Comparison of ENCODE assay signal across 21 cellular contexts in genomic region chr1:24996456-24996855, GRCh38.
A peak's percentile ranks its signal among the peaks of the same experiment; 100 is the strongest.
DNase-seq lines count a peak whose midpoint lies in the region; ATAC-seq and TF ChIP-seq lines count a peak whose summit lies in the region.
"Had no signal": no experiment of that assay in that cellular context is flagged by ENCODE, and none has a peak within 500 bp of the region (broad histone marks: within the 10 kb centered on the region; RNA-seq: fewer than 3 reads in every experiment).

No MANE protein-coding gene starts in this region.

- no peaks in the 10 kb centered on the region for H3K27me3 Mint-ChIP-seq in activated T-cell treated with anti-CD3 and anti-CD28 coated beads, Interleukin-2, amount 50 U/mL, for 72 hours (ENCODE audit: low read depth)
- H3K27me3 Mint-ChIP-seq in central memory CD8-positive, alpha-beta T cell = no peaks in the 10 kb centered on the region

- peaks cover 8% of the 10 kb centered on the region for H3F3A ChIP-seq in Loucy (ENCODE audit: low read depth)
- H3F3A ChIP-seq in GM23248 (ENCODE audit: insufficient read depth) = no peaks in the 10 kb centered on the region

- no peak for DNase-seq in activated T-cell treated with anti-CD3 and anti-CD28 coated beads, Interleukin-2, amount 50 U/mL, for 72 hours
- DNase-seq in activated T-cell treated with anti-CD3 and anti-CD28 coated beads, Interleukin-2, amount 50 U/mL, for 1 hour = no peak
- DNase-seq in central memory CD8-positive, alpha-beta T cell (ENCODE audit: low spot score in 2 of 2) = no peak
- no peak for DNase-seq in stimulated activated effector memory CD8-positive, alpha-beta T cell treated with anti-CD3 and anti-CD28 coated beads, Interleukin-12 subunit alpha, Interleukin-12 subunit beta, amount 100 ng/mL, for 72 hours (ENCODE audit: low spot score in 2 of 2)
- DNase-seq in GM23248 (no peak), HCEC 1CT (no peak)
- DNase-seq: ACHN; gastrocnemius medialis; mesendoderm; NCI-H1436 treated with DMSO at 0.1 percent for 48 hours; NCI-H2171; NCI-H748 treated with DMSO at 0.1 percent for 48 hours; nephron progenitor cell; SIG-M5; stimulated activated CD4-positive, alpha-beta T cell treated with anti-CD3 and anti-CD28 coated beads, Interleukin-2, amount 100 ng/mL, for 24 hours; uterus had no signal

- H3K9ac ChIP-seq in Loucy (ENCODE audit: low read depth, low read length, poor library complexity, severe bottlenecking) (peak overlapping the region; percentile 70), GM23248 (no peak overlapping the region)

- TF ChIP-seq CTCF in Loucy (conservative IDR thresholded peaks at IDR 0.05; ENCODE audit: low read length) = no peak

- H3K36me3 ChIP-seq in Loucy (ENCODE audit: insufficient read depth, low read length) (no peaks in the 10 kb centered on the region), GM23248 (ENCODE audit: low read depth) (no peaks in the 10 kb centered on the region)
- H3K36me3 ChIP-seq: cardiac muscle cell, gastrocnemius medialis, uterus had no signal

- peak overlapping the region; percentile 85 for H3K27ac Mint-ChIP-seq in activated T-cell treated with anti-CD3 and anti-CD28 coated beads, Interleukin-2, amount 50 U/mL, for 72 hours
- H3K27ac Mint-ChIP-seq in central memory CD8-positive, alpha-beta T cell (ENCODE audit: low read depth) = peak overlapping the region; percentile 88
- H3K27ac Mint-ChIP-seq in stimulated activated effector memory CD8-positive, alpha-beta T cell treated with anti-CD3 and anti-CD28 coated beads, Interleukin-12 subunit alpha, Interleukin-12 subunit beta, amount 100 ng/mL, for 72 hours = peak overlapping the region; percentile 96
- H3K27ac Mint-ChIP-seq: progenitor cell of endocrine pancreas had no signal

- H3K9me2 ChIP-seq in Loucy (replicated peaks; ENCODE audit: low read depth, low read length) (no peaks in the 10 kb centered on the region), GM23248 (ENCODE audit: insufficient read depth) (no peaks in the 10 kb centered on the region)

- no peak for ATAC-seq in activated T-cell treated with anti-CD3 and anti-CD28 coated beads, Interleukin-2, amount 50 U/mL, for 72 hours (replicated peaks in 1 of 2)
- ATAC-seq in central memory CD8-positive, alpha-beta T cell (replicated peaks; ENCODE audit: extremely low read depth, poor library complexity, severe bottlenecking) = no peak
- ATAC-seq in stimulated activated effector memory CD8-positive, alpha-beta T cell treated with anti-CD3 and anti-CD28 coated beads, Interleukin-12 subunit alpha, Interleukin-12 subunit beta, amount 100 ng/mL, for 72 hours = no peak
- no peak for ATAC-seq in GM19455 (IDR thresholded peaks at IDR 0.05; ENCODE audit: unreplicated experiment)
- ATAC-seq: esophagus mucosa, gastrocnemius medialis had no signal

- H4K20me1 ChIP-seq in Loucy (ENCODE audit: insufficient read depth, low read length, poor library complexity, severe bottlenecking) = no peaks in the 10 kb centered on the region
- H4K20me1 ChIP-seq in GM23248 (ENCODE audit: insufficient read depth) = no peaks in the 10 kb centered on the region

- H3K4me3 Mint-ChIP-seq in activated T-cell treated with anti-CD3 and anti-CD28 coated beads, Interleukin-2, amount 50 U/mL, for 72 hours = peak overlapping the region; percentile 20 to 33
- H3K4me3 Mint-ChIP-seq in central memory CD8-positive, alpha-beta T cell = peak overlapping the region; percentile 64
- peak overlapping the region; percentile 68 for H3K4me3 Mint-ChIP-seq in stimulated activated effector memory CD8-positive, alpha-beta T cell treated with anti-CD3 and anti-CD28 coated beads, Interleukin-12 subunit alpha, Interleukin-12 subunit beta, amount 100 ng/mL, for 72 hours
- H3K4me3 Mint-ChIP-seq: nephron progenitor cell had no signal

- H3K4me1 Mint-ChIP-seq in activated T-cell treated with anti-CD3 and anti-CD28 coated beads, Interleukin-2, amount 50 U/mL, for 72 hours (ENCODE audit: low read depth) = peaks cover 91% of the 10 kb centered on the region
- peaks cover 86% of the 10 kb centered on the region for H3K4me1 Mint-ChIP-seq in central memory CD8-positive, alpha-beta T cell
- peaks cover 97% of the 10 kb centered on the region for H3K4me1 Mint-ChIP-seq in stimulated activated effector memory CD8-positive, alpha-beta T cell treated with anti-CD3 and anti-CD28 coated beads, Interleukin-12 subunit alpha, Interleukin-12 subunit beta, amount 100 ng/mL, for 72 hours

- peaks cover 93% of the 10 kb centered on the region for H3K4me1 ChIP-seq in Loucy (ENCODE audit: insufficient read depth, low read length, poor library complexity, severe bottlenecking)
- H3K4me1 ChIP-seq in GM23248 (ENCODE audit: insufficient read depth) = no peaks in the 10 kb centered on the region
- H3K4me1 ChIP-seq: gastrocnemius medialis, uterus had no signal

- peak overlapping the region; percentile 55 for H3K4me3 ChIP-seq in Loucy (ENCODE audit: low read length, poor library complexity, severe bottlenecking)
- H3K4me3 ChIP-seq in GM23248 = no peak overlapping the region
- H3K4me3 ChIP-seq: cardiac muscle cell, gastrocnemius medialis, uterus had no signal

- H3K9me3 ChIP-seq in Loucy (ENCODE audit: insufficient read depth, low read depth, low read length) = no peaks in the 10 kb centered on the region
- no peaks in the 10 kb centered on the region for H3K9me3 ChIP-seq in GM23248 (ENCODE audit: low read depth)
- H3K9me3 ChIP-seq: gastrocnemius medialis, uterus had no signal

- H3K36me3 Mint-ChIP-seq in activated T-cell treated with anti-CD3 and anti-CD28 coated beads, Interleukin-2, amount 50 U/mL, for 72 hours (ENCODE audit: insufficient read depth in 2 of 2) = peaks cover 5 to 11% of the 10 kb centered on the region in 2 donors
- peaks cover 6% of the 10 kb centered on the region for H3K36me3 Mint-ChIP-seq in central memory CD8-positive, alpha-beta T cell (ENCODE audit: insufficient read depth)
- H3K36me3 Mint-ChIP-seq in stimulated activated effector memory CD8-positive, alpha-beta T cell treated with anti-CD3 and anti-CD28 coated beads, Interleukin-12 subunit alpha, Interleukin-12 subunit beta, amount 100 ng/mL, for 72 hours = peaks cover 23% of the 10 kb centered on the region

- H3K79me2 ChIP-seq in Loucy (ENCODE audit: insufficient read depth, low read length) (no peaks in the 10 kb centered on the region), GM23248 (ENCODE audit: insufficient read depth) (no peaks in the 10 kb centered on the region)

- in situ Hi-C loops in GM23248 (cut with MboI) = no loop called here

- H3K27me3 ChIP-seq in Loucy (ENCODE audit: insufficient read depth, low read length, poor library complexity, severe bottlenecking) = no peaks in the 10 kb centered on the region
- peaks cover 12% of the 10 kb centered on the region for H3K27me3 ChIP-seq in GM23248 (replicated peaks; ENCODE audit: insufficient read depth)
- H3K27me3 ChIP-seq: cardiac muscle cell, uterus had no signal

- peaks cover 8% of the 10 kb centered on the region in 2 donors for H3K9me3 Mint-ChIP-seq in activated T-cell treated with anti-CD3 and anti-CD28 coated beads, Interleukin-2, amount 50 U/mL, for 72 hours
- H3K9me3 Mint-ChIP-seq in central memory CD8-positive, alpha-beta T cell = peaks cover 9% of the 10 kb centered on the region
- H3K9me3 Mint-ChIP-seq in stimulated activated effector memory CD8-positive, alpha-beta T cell treated with anti-CD3 and anti-CD28 coated beads, Interleukin-12 subunit alpha, Interleukin-12 subunit beta, amount 100 ng/mL, for 72 hours = no peaks in the 10 kb centered on the region

- peak overlapping the region; percentile 71 for H3K4me2 ChIP-seq in Loucy (ENCODE audit: low read depth, low read length, poor library complexity, severe bottlenecking)
- H3K4me2 ChIP-seq in GM23248 (ENCODE audit: unreplicated experiment) = no peak overlapping the region

- no peak overlapping the region for H2AFZ ChIP-seq in Loucy (ENCODE audit: low read length)
- H2AFZ ChIP-seq in GM23248 = no peak overlapping the region

- no peak overlapping the region for H3K27ac ChIP-seq in GM23248
- H3K27ac ChIP-seq: cardiac muscle cell, gastrocnemius medialis, uterus had no signal

- WGBS in GM23248 (ENCODE audit: low coverage in 1 of 2, low lambda C conversion rate in 2 of 2, missing lambda C conversion rate in 2 of 2), 2 experiments = 38 to 41% methylated on average over 5 of the region's 5 CpGs
